ENCODE assay signal across 9 cellular contexts in genomic region chr6:137165375-137166246, GRCh38. TPM values are rescaled to one million over a fixed set of nuclear protein-coding genes. Genes with fewer than 3 reads are reported as not detected.
A peak's percentile ranks its signal among the peaks of the same experiment; 100 is the strongest.
DNase-seq lines count a peak whose midpoint lies in the region; ATAC-seq and TF ChIP-seq lines count a peak whose summit lies in the region.
"Had no signal": no experiment of that assay in that cellular context is flagged by ENCODE, and none has a peak within 500 bp of the region (broad histone marks: within the 10 kb centered on the region; RNA-seq: fewer than 3 reads in every experiment).

No MANE protein-coding gene starts in this region.

- H3K9me2 ChIP-seq in OCI-LY1 (ENCODE audit: low read depth, low read length): no peaks in the 10 kb centered on the region

- DNase-seq in AML-193 (lab: John Stamatoyannopoulos, UW) (peak; percentile 25 to 36), GM13977 (ENCODE audit: low spot score) (peak; percentile 44), mammary epithelial cell (peak; percentile 25), upper lobe of right lung (no peak), foreskin melanocyte (no peak), NCI-H774 (lab: John Stamatoyannopoulos, UW) (no peak)

- H4K20me1 ChIP-seq in OCI-LY1 (ENCODE audit: insufficient read depth, low read length) (no peaks in the 10 kb centered on the region), mammary epithelial cell (ENCODE audit: insufficient read depth, low read length) (no peaks in the 10 kb centered on the region)

- in situ Hi-C loops in GM13977 (cut with MboI; ENCODE audit: low pct_unique_long_range_greater_than_20kb, low sequenced_read_pairs, unreplicated experiment) (no loop called here), mammary epithelial cell (cut with MboI; ENCODE audit: low sequenced_read_pairs in 2 of 2) (no loop called here)

- H3K4me1 ChIP-seq in OCI-LY1 (ENCODE audit: insufficient read depth, low read length, severe bottlenecking) (no peaks in the 10 kb centered on the region), mammary epithelial cell (ENCODE audit: insufficient read depth, low read length) (peaks cover 16% of the 10 kb centered on the region), upper lobe of right lung (peaks cover 6% of the 10 kb centered on the region)

- H3K27ac ChIP-seq in OCI-LY1 (ENCODE audit: low read depth, low read length, poor library complexity, severe bottlenecking): no peak overlapping the region
- H3K27ac ChIP-seq in mammary epithelial cell (ENCODE audit: insufficient read depth, low read depth, low read length): no peak overlapping the region
- no peak overlapping the region for H3K27ac ChIP-seq in upper lobe of right lung

- CTCF ChIA-PET in mammary epithelial cell (lab: Charles Lee; ENCODE audit: low non-redundant PET): interaction anchor here (0.7 to 1.4 kb wide), 2 partner anchors 30 to 71 kb away, joined by 3 to 4 read pairs; no protein-coding TSS in a partner anchor

- 88% methylated on average over 9 of the region's 9 CpGs for WGBS in mammary epithelial cell (ENCODE audit: low coverage, missing lambda C conversion rate)

- intact Hi-C loops in mammary epithelial cell (cut with micrococcal nuclease) (loop anchor here (1.0 kb wide), 2 partner anchors 29 to 71 kb away; no protein-coding TSS in a partner anchor), upper lobe of right lung (cut with DNase I) (no loop called here)

- no peaks in the 10 kb centered on the region; the same call in 1 of the 2 replicates for H3K27me3 ChIP-seq in OCI-LY1 (ENCODE audit: insufficient read depth, low read length)
- H3K27me3 ChIP-seq in mammary epithelial cell (ENCODE audit: insufficient read depth, low read length): no peaks in the 10 kb centered on the region
- no peaks in the 10 kb centered on the region for H3K27me3 ChIP-seq in upper lobe of right lung

- no TSS peak for BruUV-seq in mammary epithelial cell (replicated peaks; lab: Mats Ljungman, UMichigan)

- H3K36me3 ChIP-seq in OCI-LY1 (ENCODE audit: insufficient read depth, low read length) (no peaks in the 10 kb centered on the region), mammary epithelial cell (ENCODE audit: insufficient read depth, low read length) (no peaks in the 10 kb centered on the region), upper lobe of right lung (no peaks in the 10 kb centered on the region)

- H3K4me3 ChIP-seq in OCI-LY1 (ENCODE audit: low read depth, low read length, poor library complexity, severe bottlenecking) (no peak overlapping the region), mammary epithelial cell (replicated peaks in 1 of 3; ENCODE audit: insufficient read depth in 1 of 3, low read depth in 2 of 3, low read length in 3 of 3) (no peak overlapping the region), upper lobe of right lung (no peak overlapping the region)

- no peaks in the 10 kb centered on the region for H3F3A ChIP-seq in OCI-LY1 (ENCODE audit: insufficient read depth, low read length)

- dilution Hi-C loops in mammary epithelial cell (cut with HindIII; ENCODE audit: low sequenced_read_pairs): no loop called here

- peak; percentile 71 for ATAC-seq in HG02943 (IDR thresholded peaks at IDR 0.05; ENCODE audit: low read depth, unreplicated experiment)
- peak; percentile 53 for ATAC-seq in upper lobe of right lung

- TF ChIP-seq CTCF in GM13977 (IDR thresholded peaks at IDR 0.05; ENCODE audit: extremely low read depth, insufficient read depth, missing control alignments): peak; percentile 63
- peak; percentile 69 for TF ChIP-seq CTCF in OCI-LY1 (IDR thresholded peaks at IDR 0.05; ENCODE audit: low read length)
- peak; percentile 34 to 58 for TF ChIP-seq CTCF in mammary epithelial cell (conservative IDR thresholded peaks at IDR 0.05 in 1 of 2, IDR thresholded peaks at IDR 0.05 in 1 of 2; ENCODE audit: extremely low read depth in 1 of 2, insufficient read depth in 1 of 2, low read depth in 1 of 2, low read length in 2 of 2)
- peak; percentile 39 for TF ChIP-seq CTCF in upper lobe of right lung (IDR thresholded peaks at IDR 0.05)

- H3K4me2 ChIP-seq in OCI-LY1 (ENCODE audit: low read length): no peak overlapping the region
- no peak overlapping the region for H3K4me2 ChIP-seq in mammary epithelial cell (ENCODE audit: insufficient read depth, low read depth, low read length)

- H3K9me3 ChIP-seq in OCI-LY1 (ENCODE audit: low read length) (no peaks in the 10 kb centered on the region), mammary epithelial cell (replicated peaks; ENCODE audit: insufficient read depth, low read length) (peaks cover 4% of the 10 kb centered on the region), upper lobe of right lung (no peaks in the 10 kb centered on the region)

- H3K79me2 ChIP-seq in OCI-LY1 (ENCODE audit: insufficient read depth, low read length) (no peaks in the 10 kb centered on the region), mammary epithelial cell (ENCODE audit: insufficient read depth, low read length) (no peaks in the 10 kb centered on the region)

- H2AFZ ChIP-seq in OCI-LY1 (ENCODE audit: low read length): no peak overlapping the region
- no peak overlapping the region for H2AFZ ChIP-seq in mammary epithelial cell (ENCODE audit: low read depth, low read length)

- H3K9ac ChIP-seq in OCI-LY1 (ENCODE audit: low read length) (no peak overlapping the region), mammary epithelial cell (ENCODE audit: insufficient read depth, low read length) (no peak overlapping the region)

RNA-seq across cellular contexts. Expression of gene IL22RA2, which starts 7.8 kb away (rescaled TPM):
- total RNA-seq in mammary epithelial cell (not detected), upper lobe of right lung (not detected)
- not detected for polyA plus RNA-seq in mammary epithelial cell
- not detected for polyA minus RNA-seq in mammary epithelial cell
- total RNA-seq: LHCN-M2 had no signal

RNA-seq across cellular contexts. Expression of gene IFNGR1, which starts 53.6 kb away (rescaled TPM):
- 100 to 1,000 TPM in 1 of 2 donors, 10 to 100 TPM in 1; 54.7 to 137 TPM for total RNA-seq in mammary epithelial cell
- 30.0 TPM for polyA plus RNA-seq in mammary epithelial cell
- 17.6 TPM for polyA minus RNA-seq in mammary epithelial cell
- total RNA-seq in upper lobe of right lung: 239 TPM

Comparison
In these comparisons a context has a peak if more than half of its experiments do, and no peak if none do; other contexts are left out.
1. DNase-seq: peak in AML-193 (2 of 2), GM13977 (single experiment) and mammary epithelial cell (single experiment); none in upper lobe of right lung (single experiment), foreskin melanocyte (single experiment) and NCI-H774 (single experiment).
2. Peak in every context shown above with its lines, with median percentiles within 50 percentile points of each other: CTCF ChIP-seq.